Comparison of ENCODE assay signal across 1 cellular context in genomic region chr3:129277829-129278271, GRCh38.
TF ChIP-seq lines count a peak whose summit lies in the region.

No MANE protein-coding gene starts in this region.

TF ChIP-seq in HCT116, 20 proteins besides CTCF, POLR2A, EP300 and RAD21 (continued from another document):
- no peak for TF ChIP-seq SP1 (IDR thresholded peaks at IDR 0.05; ENCODE audit: low read depth)
- TF ChIP-seq EGR1 (IDR thresholded peaks at IDR 0.05; ENCODE audit: low read depth) = no peak
- TF ChIP-seq CBX3 (IDR thresholded peaks at IDR 0.05; ENCODE audit: low read depth) = no peak
